ENCODE assay signal across 18 cellular contexts in the genomic region with DNA sequence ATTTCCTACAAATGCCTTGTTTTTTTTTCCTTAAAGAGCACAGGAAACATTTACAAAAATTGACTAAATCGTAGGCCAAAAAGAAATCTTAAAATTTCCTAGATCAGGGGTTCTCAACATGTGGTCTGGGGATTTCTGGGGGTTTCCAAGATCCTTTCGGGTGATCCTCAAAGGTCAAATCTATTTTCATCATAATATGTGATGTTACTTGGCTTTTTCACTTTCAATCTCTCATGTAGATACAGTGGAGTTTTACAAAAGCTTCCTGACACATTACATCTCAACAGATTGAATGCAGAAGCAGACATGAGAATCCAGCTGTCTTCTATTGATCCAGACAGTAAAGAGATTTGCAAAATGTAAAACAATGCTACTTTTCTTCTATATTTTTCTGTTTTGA.
DNase-seq lines count a peak whose midpoint lies in the region; ATAC-seq and FAIRE-seq lines count a peak whose summit lies in the region.
"Had no signal": no experiment of that assay in that cellular context is flagged by ENCODE, and none has a peak within 500 bp of the region (broad histone marks: within the 10 kb centered on the region; RNA-seq: fewer than 3 reads in every experiment).

No MANE protein-coding gene starts in this region.

- in situ Hi-C loops in ACHN (cut with HindIII; ENCODE audit: low pct_ligation_motif_present, low pct_unique_long_range_greater_than_20kb, low sequenced_read_pairs) = no loop called here

- intact Hi-C loops in left colon (cut with DNase I, micrococcal nuclease) = no loop called here

- ATAC-seq in GM19467 (IDR thresholded peaks at IDR 0.05; ENCODE audit: unreplicated experiment) (peak; percentile 64), HG02798 (IDR thresholded peaks at IDR 0.05; ENCODE audit: poor library complexity, unreplicated experiment) (peak; percentile 74), HG03558 (IDR thresholded peaks at IDR 0.05; ENCODE audit: extremely low read depth, unreplicated experiment) (peak; percentile 77), left colon (no peak)

- DNase-seq in GM18507 (ENCODE audit: extremely low spot score, insufficient read length, low read depth) (no peak), NCI-H510A (lab: John Stamatoyannopoulos, UW) (no peak), left colon (no peak), ACHN (no peak), middle frontal gyrus (ENCODE audit: extremely low spot score, low spot score) (no peak)
- DNase-seq: activated T-cell treated with anti-CD3 and anti-CD28 coated beads, Interleukin-2, amount 50 U/mL, for 48 hours; aorta; BE2C; dermis blood vessel endothelial cell; GM23248; NCI-H1417 treated with DMSO at 0.1 percent for 48 hours; NCI-H526; SIG-M5; stimulated activated CD4-positive, alpha-beta T cell treated with anti-CD3 and anti-CD28 coated beads, Interleukin-4, amount 100 ng/mL, for 24 hours; stomach had no signal

- peak; percentile 70 for FAIRE-seq in GM18507 (lab: Jason Lieb, UNC)
